8 cellular contexts compared by ENCODE assay signal in genomic region chr6:107115695-107116327, GRCh38. TPM values are rescaled to one million over a fixed set of nuclear protein-coding genes. Genes with fewer than 3 reads are reported as not detected.
A peak's percentile ranks its signal among the peaks of the same experiment; 100 is the strongest.
DNase-seq lines count a peak whose midpoint lies in the region; ATAC-seq and TF ChIP-seq lines count a peak whose summit lies in the region.

No MANE protein-coding gene starts in this region.

- H3K4me3 Mint-ChIP-seq in glutamatergic neuron (ENCODE audit: unreplicated experiment) = peak overlapping the region; percentile 93
- H3K4me3 Mint-ChIP-seq in osteocyte (ENCODE audit: unreplicated experiment) = peak overlapping the region; percentile 77

- peaks cover 23% of the 10 kb centered on the region for H3K27me3 Mint-ChIP-seq in glutamatergic neuron (ENCODE audit: unreplicated experiment)
- H3K27me3 Mint-ChIP-seq in osteocyte (ENCODE audit: unreplicated experiment) = peaks cover 13% of the 10 kb centered on the region

- ATAC-seq in HG03280 (IDR thresholded peaks at IDR 0.05; ENCODE audit: unreplicated experiment) (peak; percentile 6), HG03139 (IDR thresholded peaks at IDR 0.05; ENCODE audit: unreplicated experiment) (no peak)

- H3K9me3 Mint-ChIP-seq in glutamatergic neuron (ENCODE audit: unreplicated experiment) (peaks cover 21% of the 10 kb centered on the region), osteocyte (ENCODE audit: unreplicated experiment) (no peaks in the 10 kb centered on the region)

- TF ChIP-seq CTCF in glutamatergic neuron (IDR thresholded peaks at IDR 0.05; ENCODE audit: partially characterized antibody, unreplicated experiment) (no peak), osteocyte (IDR thresholded peaks at IDR 0.05) (no peak)

- H3K4me1 Mint-ChIP-seq in glutamatergic neuron (ENCODE audit: low read depth, unreplicated experiment) (peaks cover 15% of the 10 kb centered on the region), osteocyte (ENCODE audit: unreplicated experiment) (peaks cover 20% of the 10 kb centered on the region)

- H3K36me3 Mint-ChIP-seq in glutamatergic neuron (ENCODE audit: unreplicated experiment) (no peaks in the 10 kb centered on the region), osteocyte (ENCODE audit: unreplicated experiment) (no peaks in the 10 kb centered on the region)

- peak; percentile 80 for DNase-seq in NCI-H774 (lab: John Stamatoyannopoulos, UW)
- peak; percentile 30 for DNase-seq in activated naive CD4-positive, alpha-beta T cell treated with Interleukin-2 at 50 U/mL for 16 hours
- DNase-seq in glutamatergic neuron = peak; percentile 87
- no peak for DNase-seq in osteocyte (ENCODE audit: extremely low spot score, unreplicated experiment)
- DNase-seq in NCI-H1048 (lab: John Stamatoyannopoulos, UW) = no peak

- H3K27ac Mint-ChIP-seq in glutamatergic neuron (ENCODE audit: unreplicated experiment) (peak overlapping the region; percentile 99), osteocyte (ENCODE audit: unreplicated experiment) (peak overlapping the region; percentile 41)

- H3K4me3 ChIP-seq in GM08714 (ENCODE audit: low read length) = peak overlapping the region; percentile 81

RNA-seq across cellular contexts. Expression of gene BEND3, which starts 0.5 kb away (rescaled TPM):
- total RNA-seq in glutamatergic neuron (ENCODE audit: unreplicated experiment) (10.9 TPM), osteocyte (4.4 and 4.5 TPM in 2 replicates)

Comparison
In these comparisons a context has a peak if more than half of its experiments do, and no peak if none do; other contexts are left out.
1. DNase-seq: peak in NCI-H774 (single experiment), activated naive CD4-positive, alpha-beta T cell treated with Interleukin-2 at 50 U/mL for 16 hours (single experiment) and glutamatergic neuron (single experiment); none in osteocyte (single experiment) and NCI-H1048 (single experiment).